17 cellular contexts compared by ENCODE assay signal in the genomic region with DNA sequence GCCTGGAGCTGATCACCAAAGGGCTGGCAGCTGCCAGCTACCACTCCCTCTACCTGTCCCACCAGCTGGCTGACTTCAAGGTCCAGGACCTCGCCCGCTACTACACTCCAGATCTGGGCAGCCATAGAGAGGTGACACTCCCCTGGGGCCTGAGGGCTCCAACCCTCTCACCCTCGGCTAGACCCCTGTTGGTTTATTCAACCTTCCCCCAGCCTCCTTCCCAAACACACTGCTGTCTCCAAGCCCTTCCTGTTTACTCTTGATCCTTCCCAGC. TPM values are rescaled to one million over a fixed set of nuclear protein-coding genes. Genes with fewer than 3 reads are reported as not detected.
A peak's percentile ranks its signal among the peaks of the same experiment; 100 is the strongest.
DNase-seq lines count a peak whose midpoint lies in the region; ATAC-seq and TF ChIP-seq lines count a peak whose summit lies in the region.
"Had no signal": no experiment of that assay in that cellular context is flagged by ENCODE, and none has a peak within 500 bp of the region (broad histone marks: within the 10 kb centered on the region; RNA-seq: fewer than 3 reads in every experiment).

No MANE protein-coding gene starts in this region.

- H3K4me3 ChIP-seq in endodermal cell (ENCODE audit: low read length): no peak overlapping the region
- no peak overlapping the region for H3K4me3 ChIP-seq in mucosa of descending colon
- no peak overlapping the region for H3K4me3 ChIP-seq in upper lobe of left lung
- no peak overlapping the region for H3K4me3 ChIP-seq in effector memory CD4-positive, alpha-beta T cell (ENCODE audit: insufficient read depth, low read depth, low read length, poor library complexity, severe bottlenecking)
- H3K4me3 ChIP-seq: SK-N-MC had no signal

- H3K9me3 Mint-ChIP-seq in endodermal cell: no peaks in the 10 kb centered on the region
- H3K9me3 Mint-ChIP-seq: CD8-positive, alpha-beta T cell had no signal

- peak overlapping the region; percentile 76 for H3K27ac Mint-ChIP-seq in endodermal cell
- H3K27ac Mint-ChIP-seq: CD8-positive, alpha-beta T cell had no signal

- TF ChIP-seq POLR2A in upper lobe of left lung (IDR thresholded peaks at IDR 0.05): no peak

- no peak for TF ChIP-seq EP300 in upper lobe of left lung (IDR thresholded peaks at IDR 0.05)

- peak; percentile 26 for DNase-seq in NCI-H1694 treated with DMSO at 0.1 percent for 48 hours (lab: John Stamatoyannopoulos, UW)
- no peak for DNase-seq in endodermal cell
- peak; percentile 78 to 83 (median 78) for DNase-seq in mucosa of descending colon
- DNase-seq in upper lobe of left lung: no peak
- DNase-seq in GM19240 (ENCODE audit: insufficient read length, low spot score): no peak
- no peak for DNase-seq in effector memory CD4-positive, alpha-beta T cell
- no peak for DNase-seq in NCI-H446 (lab: John Stamatoyannopoulos, UW)
- DNase-seq: BE2C; CD8-positive, alpha-beta T cell; NCI-H1417; NCI-H2029; NCI-H2171; NCI-H446 treated with DMSO at 0.1 percent for 48 hours; NCI-H774 had no signal

- intact Hi-C loops in mucosa of descending colon (cut with DNase I, micrococcal nuclease): no loop called here

- no peak overlapping the region for H3K4me3 Mint-ChIP-seq in endodermal cell
- H3K4me3 Mint-ChIP-seq: CD8-positive, alpha-beta T cell had no signal

- H3K4me1 ChIP-seq in endodermal cell (ENCODE audit: control insufficient read depth, insufficient read depth, low read length) (peaks cover 12% of the 10 kb centered on the region), mucosa of descending colon (ENCODE audit: low read depth) (peaks cover 36% of the 10 kb centered on the region), upper lobe of left lung (peaks cover 30 to 40% (median 33%) of the 10 kb centered on the region in 4 donors)
- H3K4me1 ChIP-seq in effector memory CD4-positive, alpha-beta T cell (ENCODE audit: control insufficient read depth, insufficient read depth, low read length, poor library complexity, severe bottlenecking): peaks cover 23% of the 10 kb centered on the region
- H3K4me1 ChIP-seq: BE2C had no signal

- peaks cover 43% of the 10 kb centered on the region for H3K27me3 Mint-ChIP-seq in endodermal cell (ENCODE audit: insufficient read depth)

- 83 to 100% methylated on average over 2 to 3 of the region's 3 CpGs for WGBS in endodermal cell (ENCODE audit: insufficient coverage in 1 of 2, insufficient read length in 1 of 2), 2 experiments
- WGBS in upper lobe of left lung, 2 donors: 61 to 70% methylated on average over 3 of the region's 3 CpGs

- no peak overlapping the region for H3K27ac ChIP-seq in endodermal cell (ENCODE audit: low read depth, low read length)
- H3K27ac ChIP-seq in upper lobe of left lung: peak overlapping the region in 3 of 4 donors; percentile 30 to 59 (median 32)
- H3K27ac ChIP-seq in effector memory CD4-positive, alpha-beta T cell (ENCODE audit: insufficient read depth, low read length, poor library complexity, severe bottlenecking): no peak overlapping the region
- H3K27ac ChIP-seq: HL-60, SK-N-MC had no signal

- no peaks in the 10 kb centered on the region for H3K36me3 Mint-ChIP-seq in endodermal cell (ENCODE audit: low read depth)
- H3K36me3 Mint-ChIP-seq: CD8-positive, alpha-beta T cell had no signal

- ATAC-seq in mucosa of descending colon (peak; percentile 83), upper lobe of left lung (ENCODE audit: low FRiP score in 2 of 2) (no peak)
- ATAC-seq: CD8-positive, alpha-beta T cell had no signal

- H3K9me3 ChIP-seq in endodermal cell (ENCODE audit: control insufficient read depth, low read length): no peaks in the 10 kb centered on the region
- no peaks in the 10 kb centered on the region for H3K9me3 ChIP-seq in mucosa of descending colon
- no peaks in the 10 kb centered on the region for H3K9me3 ChIP-seq in upper lobe of left lung
- no peaks in the 10 kb centered on the region for H3K9me3 ChIP-seq in effector memory CD4-positive, alpha-beta T cell (ENCODE audit: control insufficient read depth, low read length)
- H3K9me3 ChIP-seq: BE2C had no signal

- TF ChIP-seq CTCF in endodermal cell (conservative IDR thresholded peaks at IDR 0.05) (no peak), mucosa of descending colon (IDR thresholded peaks at IDR 0.05) (no peak), upper lobe of left lung (IDR thresholded peaks at IDR 0.05) (no peak)

- no peak overlapping the region for H3K9ac ChIP-seq in endodermal cell (ENCODE audit: extremely low read depth, low read length, poor library complexity, severe bottlenecking)

- no peaks in the 10 kb centered on the region for H3K36me3 ChIP-seq in endodermal cell (ENCODE audit: control insufficient read depth, insufficient read depth, low read length)
- no peaks in the 10 kb centered on the region for H3K36me3 ChIP-seq in mucosa of descending colon (ENCODE audit: low read depth)
- no peaks in the 10 kb centered on the region for H3K36me3 ChIP-seq in upper lobe of left lung
- no peaks in the 10 kb centered on the region for H3K36me3 ChIP-seq in effector memory CD4-positive, alpha-beta T cell (ENCODE audit: control insufficient read depth, insufficient read depth, low read length)
- H3K36me3 ChIP-seq: BE2C had no signal

- H3K27me3 ChIP-seq in endodermal cell (ENCODE audit: control insufficient read depth, insufficient read depth, low read length, poor library complexity, severe bottlenecking): peaks cover 50% of the 10 kb centered on the region
- peaks cover 0 to 24% (median 18%) of the 10 kb centered on the region in 4 donors for H3K27me3 ChIP-seq in upper lobe of left lung
- H3K27me3 ChIP-seq in effector memory CD4-positive, alpha-beta T cell (replicated peaks; ENCODE audit: control insufficient read depth, insufficient read depth, low read length, poor library complexity, severe bottlenecking): peaks cover 17% of the 10 kb centered on the region

- peaks cover 48% of the 10 kb centered on the region for H3K4me1 Mint-ChIP-seq in endodermal cell

RNA-seq across cellular contexts. Expression of a gene that starts 18.0 kb away (rescaled TPM):
- 1 to 10 TPM in 1 of 2 donors, under 1 TPM in 1; 0.95 to 1.2 TPM for total RNA-seq in endodermal cell
- polyA plus RNA-seq in endodermal cell (2013, experiment 1 of 2): 0.68 TPM
- polyA plus RNA-seq in endodermal cell (2013, experiment 2 of 2): 0.46 TPM
- under 1 TPM; 0.25 to 0.65 (median 0.49) TPM for total RNA-seq in mucosa of descending colon
- total RNA-seq in upper lobe of left lung: not detected
- total RNA-seq: H1 had no signal

RNA-seq across cellular contexts. Expression of a gene that starts 30.7 kb away (rescaled TPM):
- total RNA-seq in endodermal cell: not detected
- not detected for polyA plus RNA-seq in endodermal cell (2013, experiment 1 of 2)
- polyA plus RNA-seq in endodermal cell (2013, experiment 2 of 2): not detected
- 1 to 10 TPM in 2 of 3 donors, under 1 TPM in 1; 0.66 to 1.3 (median 1.1) TPM for total RNA-seq in mucosa of descending colon
- total RNA-seq in upper lobe of left lung: 100 to 1,000 TPM in 3 of 6 donors, 10 to 100 TPM in 3; 46.2 to 177 (median 105) TPM
- total RNA-seq: CD8-positive, alpha-beta T cell had no signal

RNA-seq across cellular contexts. Expression of a gene that starts 48.8 kb away (rescaled TPM):
- total RNA-seq in endodermal cell: under 1 TPM; 0.13 to 0.49 TPM
- polyA plus RNA-seq in endodermal cell (2013, experiment 1 of 2): not detected
- polyA plus RNA-seq in endodermal cell (2013, experiment 2 of 2): not detected
- total RNA-seq in mucosa of descending colon: not detected
- not detected for total RNA-seq in upper lobe of left lung
- total RNA-seq: H1 had no signal

RNA-seq across cellular contexts. Expression of a gene that starts 54.4 kb away (rescaled TPM):
- total RNA-seq in endodermal cell: 1 to 10 TPM in 1 of 2 donors, under 1 TPM in 1; 0.40 to 2.2 TPM
- polyA plus RNA-seq in endodermal cell (2013, experiment 1 of 2): 0.89 TPM
- polyA plus RNA-seq in endodermal cell (2013, experiment 2 of 2): 0.87 TPM
- total RNA-seq in mucosa of descending colon: under 1 TPM in 1 of 3 donors, not detected in 2; 0.28 TPM
- 1 to 10 TPM in 1 of 6 donors, not detected in 5; 4.9 TPM for total RNA-seq in upper lobe of left lung

Comparison
In these comparisons a context has a peak if more than half of its experiments do, and no peak if none do; other contexts are left out.
1. DNase-seq: peak in NCI-H1694 treated with DMSO at 0.1 percent for 48 hours (single experiment) and mucosa of descending colon (3 of 3); none in endodermal cell (single experiment), upper lobe of left lung (0 of 2), GM19240 (single experiment), effector memory CD4-positive, alpha-beta T cell (0 of 3) and NCI-H446 (0 of 2).
2. H3K27ac ChIP-seq: peak in upper lobe of left lung (3 of 4); none in endodermal cell (single experiment) and effector memory CD4-positive, alpha-beta T cell (single experiment).
3. RNA of a gene that starts 30.7 kb away (total RNA-seq): 46.2 to 177 TPM in upper lobe of left lung; 0.66 to 1.3 TPM in mucosa of descending colon and not detected in endodermal cell; every median in the first group is over 10 times any median in the second.